1 cellular context compared by ENCODE assay signal in the genomic region with DNA sequence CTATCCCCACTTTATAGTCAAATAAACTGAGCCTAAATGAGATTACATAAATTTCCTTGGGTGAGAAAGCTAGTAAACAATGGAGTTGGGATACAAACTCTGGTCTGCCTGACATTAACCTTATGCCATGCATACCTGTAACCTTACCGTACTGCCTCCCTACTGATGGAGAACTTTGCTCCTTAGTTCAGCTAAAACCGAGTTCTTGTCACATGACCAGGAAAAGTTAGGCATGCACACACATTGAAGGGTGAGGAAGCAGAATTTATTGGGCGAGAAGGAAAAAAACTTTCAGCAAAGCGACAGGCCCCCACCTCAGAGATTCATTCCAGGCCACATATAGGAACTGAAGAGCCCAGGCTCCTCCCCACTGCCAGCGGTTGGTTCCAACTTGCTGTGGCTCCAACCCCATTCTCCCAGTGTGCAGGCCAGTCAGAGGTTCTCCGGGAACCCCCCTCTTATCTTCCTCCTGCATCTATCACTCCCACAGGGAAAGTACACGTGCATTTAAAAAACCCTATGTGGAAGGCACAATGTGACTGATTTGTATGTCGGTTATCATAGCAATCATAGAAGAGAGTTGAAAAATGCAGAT.
TF ChIP-seq lines count a peak whose summit lies in the region.

No MANE protein-coding gene starts in this region.

TF ChIP-seq in GM23338, 12 proteins besides CTCF, POLR2A, EP300 and RAD21:
- TF ChIP-seq, protein P1, sequence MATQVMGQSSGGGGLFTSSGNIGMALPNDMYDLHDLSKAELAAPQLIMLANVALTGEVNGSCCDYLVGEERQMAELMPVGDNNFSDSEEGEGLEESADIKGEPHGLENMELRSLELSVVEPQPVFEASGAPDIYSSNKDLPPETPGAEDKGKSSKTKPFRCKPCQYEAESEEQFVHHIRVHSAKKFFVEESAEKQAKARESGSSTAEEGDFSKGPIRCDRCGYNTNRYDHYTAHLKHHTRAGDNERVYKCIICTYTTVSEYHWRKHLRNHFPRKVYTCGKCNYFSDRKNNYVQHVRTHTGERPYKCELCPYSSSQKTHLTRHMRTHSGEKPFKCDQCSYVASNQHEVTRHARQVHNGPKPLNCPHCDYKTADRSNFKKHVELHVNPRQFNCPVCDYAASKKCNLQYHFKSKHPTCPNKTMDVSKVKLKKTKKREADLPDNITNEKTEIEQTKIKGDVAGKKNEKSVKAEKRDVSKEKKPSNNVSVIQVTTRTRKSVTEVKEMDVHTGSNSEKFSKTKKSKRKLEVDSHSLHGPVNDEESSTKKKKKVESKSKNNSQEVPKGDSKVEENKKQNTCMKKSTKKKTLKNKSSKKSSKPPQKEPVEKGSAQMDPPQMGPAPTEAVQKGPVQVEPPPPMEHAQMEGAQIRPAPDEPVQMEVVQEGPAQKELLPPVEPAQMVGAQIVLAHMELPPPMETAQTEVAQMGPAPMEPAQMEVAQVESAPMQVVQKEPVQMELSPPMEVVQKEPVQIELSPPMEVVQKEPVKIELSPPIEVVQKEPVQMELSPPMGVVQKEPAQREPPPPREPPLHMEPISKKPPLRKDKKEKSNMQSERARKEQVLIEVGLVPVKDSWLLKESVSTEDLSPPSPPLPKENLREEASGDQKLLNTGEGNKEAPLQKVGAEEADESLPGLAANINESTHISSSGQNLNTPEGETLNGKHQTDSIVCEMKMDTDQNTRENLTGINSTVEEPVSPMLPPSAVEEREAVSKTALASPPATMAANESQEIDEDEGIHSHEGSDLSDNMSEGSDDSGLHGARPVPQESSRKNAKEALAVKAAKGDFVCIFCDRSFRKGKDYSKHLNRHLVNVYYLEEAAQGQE (IDR thresholded peaks at IDR 0.05; ENCODE audit: unreplicated experiment) = no peak
TF ChIP-seq in GM23338: peak in this region for 0.
